Comparison of ENCODE assay signal across 1 cellular context in genomic region chr20:9412309-9412708, GRCh38.
TF ChIP-seq lines count a peak whose summit lies in the region.

No MANE protein-coding gene starts in this region.

TF ChIP-seq in endothelial cell of umbilical vein, 7 proteins besides CTCF, POLR2A, EP300 and RAD21 (continued from another document):
- TF ChIP-seq MAX (IDR thresholded peaks at IDR 0.05; ENCODE audit: insufficient read depth, insufficient read length): no peak
- no peak for TF ChIP-seq EZH2 (IDR thresholded peaks at IDR 0.05; ENCODE audit: borderline replicate concordance, low read depth, low read length, severe bottlenecking)
TF ChIP-seq in endothelial cell of umbilical vein: peak in this region for 0.
